Comparison of ENCODE assay signal across 10 cellular contexts in the genomic region with DNA sequence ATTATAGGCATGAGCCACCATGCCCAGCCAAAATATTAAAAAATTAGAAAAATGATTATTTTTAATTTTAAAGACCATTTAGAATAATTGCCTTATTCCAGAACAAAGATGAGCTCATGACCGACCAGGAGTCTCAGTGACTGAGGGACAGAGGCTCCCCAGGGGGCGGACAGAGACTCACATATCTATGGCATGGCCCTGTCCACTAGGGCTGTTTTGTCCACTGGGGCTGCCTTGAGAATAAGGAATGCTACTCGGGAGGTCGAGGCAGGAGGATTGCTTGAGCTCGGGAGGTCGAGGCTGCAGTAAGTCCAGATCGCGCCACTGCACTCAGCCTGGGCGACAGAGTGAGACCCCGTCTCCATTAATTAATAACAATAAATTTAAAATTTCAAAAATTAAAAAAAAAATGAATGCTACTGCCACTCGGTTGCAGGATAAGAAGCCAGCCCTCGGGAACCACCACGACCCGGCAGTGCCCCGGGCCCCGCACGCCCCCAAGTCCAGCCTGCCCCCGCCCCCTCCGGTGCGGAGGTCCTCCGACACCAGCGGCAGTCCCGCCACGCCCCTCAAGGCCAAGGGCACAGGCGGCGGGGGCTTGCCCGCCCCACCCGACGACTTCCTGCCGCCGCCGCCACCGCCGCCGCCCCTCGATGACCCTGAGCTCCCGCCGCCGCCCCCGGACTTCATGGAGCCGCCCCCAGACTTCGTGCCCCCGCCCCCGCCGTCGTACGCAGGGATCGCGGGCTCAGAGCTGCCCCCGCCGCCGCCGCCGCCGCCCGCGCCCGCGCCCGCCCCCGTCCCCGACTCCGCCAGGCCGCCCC.
DNase-seq lines count a peak whose midpoint lies in the region; ATAC-seq and TF ChIP-seq lines count a peak whose summit lies in the region.
"Had no signal": no experiment of that assay in that cellular context is flagged by ENCODE, and none has a peak within 500 bp of the region (broad histone marks: within the 10 kb centered on the region; RNA-seq: fewer than 3 reads in every experiment).

No MANE protein-coding gene starts in this region.

- H3K4me2 ChIP-seq in neural progenitor cell = peak overlapping the region; percentile 95

- peaks cover 5% of the 10 kb centered on the region for H3K27me3 Mint-ChIP-seq in neural progenitor cell (ENCODE audit: insufficient read depth, low read depth)
- H3K27me3 Mint-ChIP-seq in activated T-cell treated with anti-CD3 and anti-CD28 coated beads, Interleukin-2, amount 50 U/mL, for 4 hours (ENCODE audit: low read depth) = no peaks in the 10 kb centered on the region
- H3K27me3 Mint-ChIP-seq: activated B cell treated with CpG ODN at 0.5 μM for 24 hours, IgD-negative memory B cell had no signal

- no peaks in the 10 kb centered on the region for H3K4me1 ChIP-seq in neural progenitor cell

- peaks cover 5% of the 10 kb centered on the region for H3F3A ChIP-seq in neural progenitor cell (ENCODE audit: low read depth)

- peak overlapping the region; percentile 75 for H2AFZ ChIP-seq in neural progenitor cell (replicated peaks)

- no peak overlapping the region for H3K27ac ChIP-seq in neural progenitor cell

- ATAC-seq in activated T-cell treated with anti-CD3 and anti-CD28 coated beads, Interleukin-2, amount 50 U/mL, for 4 hours = no peak

- no peaks in the 10 kb centered on the region for H4K20me1 ChIP-seq in neural progenitor cell (ENCODE audit: low read depth)

- no peak overlapping the region for H3K27ac Mint-ChIP-seq in neural progenitor cell
- H3K27ac Mint-ChIP-seq: activated B cell treated with CpG ODN at 0.5 μM for 24 hours had no signal

- no peaks in the 10 kb centered on the region for H3K9me3 ChIP-seq in neural progenitor cell (ENCODE audit: low read depth)

- peaks cover 2% of the 10 kb centered on the region for H3K9me3 Mint-ChIP-seq in neural progenitor cell
- peaks cover 11% of the 10 kb centered on the region for H3K9me3 Mint-ChIP-seq in activated T-cell treated with anti-CD3 and anti-CD28 coated beads, Interleukin-2, amount 50 U/mL, for 4 hours

- no peaks in the 10 kb centered on the region for H3K79me2 ChIP-seq in neural progenitor cell (ENCODE audit: low read depth)

- no peak for DNase-seq in AG09309 (ENCODE audit: low read depth)
- peak; percentile 48 for DNase-seq in NCI-H69 (lab: John Stamatoyannopoulos, UW)
- no peak for DNase-seq in fibroblast of pulmonary artery (ENCODE audit: low read depth)
- peak; percentile 48 for DNase-seq in neural progenitor cell (ENCODE audit: low spot score)
- DNase-seq in activated effector memory CD4-positive, alpha-beta T cell treated with anti-CD3 and anti-CD28 coated beads, Interleukin-2, amount 50 U/mL, for 16 hours = no peak
- DNase-seq in KG1 (lab: John Stamatoyannopoulos, UW) = no peak
- no peak for DNase-seq in activated T-cell treated with anti-CD3 and anti-CD28 coated beads, Interleukin-2, amount 50 U/mL, for 4 hours
- DNase-seq in cerebellar nuclear complex (lab: John Stamatoyannopoulos, UW) = no peak
- DNase-seq: activated B cell treated with CpG ODN at 0.5 μM for 24 hours had no signal

- H3K4me3 ChIP-seq in AG09309 (ENCODE audit: control insufficient read depth, low read depth, low read length) (peak overlapping the region; percentile 11), fibroblast of pulmonary artery (replicated peaks; ENCODE audit: low read depth, low read length) (peak overlapping the region; percentile 33), neural progenitor cell (peak overlapping the region; percentile 54)

- no peaks in the 10 kb centered on the region for H3K36me3 ChIP-seq in neural progenitor cell

- H3K9ac ChIP-seq in neural progenitor cell = no peak overlapping the region

- no peaks in the 10 kb centered on the region for H3K36me3 Mint-ChIP-seq in neural progenitor cell
- H3K36me3 Mint-ChIP-seq in activated T-cell treated with anti-CD3 and anti-CD28 coated beads, Interleukin-2, amount 50 U/mL, for 4 hours (ENCODE audit: insufficient read depth) = peaks cover 60% of the 10 kb centered on the region

- H3K4me3 Mint-ChIP-seq in neural progenitor cell = peak overlapping the region; percentile 84
- H3K4me3 Mint-ChIP-seq in activated T-cell treated with anti-CD3 and anti-CD28 coated beads, Interleukin-2, amount 50 U/mL, for 4 hours = no peak overlapping the region
- H3K4me3 Mint-ChIP-seq: activated B cell treated with CpG ODN at 0.5 μM for 24 hours had no signal

- no peak for TF ChIP-seq CTCF in AG09309 (IDR thresholded peaks at IDR 0.05; ENCODE audit: control insufficient read depth, insufficient read depth, low read depth, low read length, missing control alignments)
- TF ChIP-seq CTCF in fibroblast of pulmonary artery (IDR thresholded peaks at IDR 0.05; ENCODE audit: low read length, missing control alignments) = no peak
- no peak for TF ChIP-seq CTCF in neural progenitor cell (IDR thresholded peaks at IDR 0.05)

- peaks cover 51% of the 10 kb centered on the region for H3K27me3 ChIP-seq in neural progenitor cell

- no peaks in the 10 kb centered on the region for H3K4me1 Mint-ChIP-seq in neural progenitor cell
- no peaks in the 10 kb centered on the region for H3K4me1 Mint-ChIP-seq in activated T-cell treated with anti-CD3 and anti-CD28 coated beads, Interleukin-2, amount 50 U/mL, for 4 hours (ENCODE audit: low read depth)
- H3K4me1 Mint-ChIP-seq: activated B cell treated with CpG ODN at 0.5 μM for 24 hours, IgD-negative memory B cell had no signal

Comparison
In these comparisons a context has a peak if more than half of its experiments do, and no peak if none do; other contexts are left out.
1. DNase-seq: peak in NCI-H69 (single experiment) and neural progenitor cell (single experiment); none in AG09309 (single experiment), fibroblast of pulmonary artery (single experiment), activated effector memory CD4-positive, alpha-beta T cell treated with anti-CD3 and anti-CD28 coated beads, Interleukin-2, amount 50 U/mL, for 16 hours (single experiment), KG1 (single experiment), activated T-cell treated with anti-CD3 and anti-CD28 coated beads, Interleukin-2, amount 50 U/mL, for 4 hours (single experiment) and cerebellar nuclear complex (0 of 2).
2. Peak in every context shown above with its lines, with median percentiles within 50 percentile points of each other: H3K4me3 ChIP-seq.